Comparison of ENCODE assay signal across 10 cellular contexts in the genomic region with DNA sequence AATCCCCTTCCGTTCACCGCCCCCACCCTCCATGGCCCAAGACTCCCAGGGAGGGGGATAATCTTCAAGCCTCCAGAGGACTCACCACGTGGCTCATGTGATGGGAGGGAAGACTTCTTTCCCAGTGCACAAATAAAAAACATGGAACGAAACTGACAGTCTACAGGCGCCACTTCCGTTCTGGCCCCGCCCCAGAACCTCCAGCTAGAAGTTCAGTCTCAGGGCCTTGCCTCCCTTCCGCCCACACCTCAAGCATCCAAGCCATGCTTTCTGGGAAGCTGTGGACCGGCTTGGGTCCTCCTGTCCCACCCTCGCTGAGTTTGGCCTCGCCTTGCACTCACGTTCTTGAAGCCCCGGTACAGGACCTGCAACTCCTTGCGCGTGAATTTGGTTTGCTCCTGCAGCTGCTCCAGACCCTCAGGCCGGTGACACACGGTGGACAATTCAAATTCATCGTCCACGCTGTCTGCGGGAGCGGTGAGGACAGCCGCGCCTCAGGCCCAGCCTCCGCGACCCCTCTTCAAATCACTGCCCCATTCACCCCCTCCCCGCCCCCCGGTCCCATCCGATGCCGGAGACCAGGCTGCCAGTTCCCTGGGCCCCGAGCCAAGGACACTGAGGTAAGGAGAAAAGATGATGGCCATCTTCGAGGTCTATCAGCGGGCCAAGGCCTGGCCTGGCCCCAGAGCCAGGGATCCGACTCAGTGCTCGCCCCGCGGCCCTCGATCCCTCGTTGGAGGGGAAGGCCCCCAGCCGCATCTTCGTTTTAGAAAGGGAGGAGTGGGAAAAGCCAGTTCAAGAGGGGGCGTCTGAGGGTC. TPM values are rescaled to one million over a fixed set of nuclear protein-coding genes. Genes with fewer than 3 reads are reported as not detected.
DNase-seq lines count a peak whose midpoint lies in the region; ATAC-seq and TF ChIP-seq lines count a peak whose summit lies in the region.
"Had no signal": no experiment of that assay in that cellular context is flagged by ENCODE, and none has a peak within 500 bp of the region (broad histone marks: within the 10 kb centered on the region; RNA-seq: fewer than 3 reads in every experiment).

No MANE protein-coding gene starts in this region.

- POLR2A ChIA-PET in BJ (lab: Charles Lee) = interaction anchor here (0.6 to 1.2 kb wide), 2 partner anchors 11 to 321 kb away, joined by 11 read pairs; no protein-coding TSS in a partner anchor

- H3K36me3 ChIP-seq in BJ (ENCODE audit: control insufficient read depth, insufficient read depth, low read length) (peaks cover 3% of the 10 kb centered on the region), Loucy (ENCODE audit: insufficient read depth, low read length) (no peaks in the 10 kb centered on the region), gastroesophageal sphincter (peaks cover 0 to 10% of the 10 kb centered on the region in 2 donors), ovary (no peaks in the 10 kb centered on the region)

- peaks cover 7% of the 10 kb centered on the region for H3F3A ChIP-seq in Loucy (ENCODE audit: low read depth)

- peak overlapping the region; percentile 48 for H3K4me2 ChIP-seq in Loucy (ENCODE audit: low read depth, low read length, poor library complexity, severe bottlenecking)
- H3K4me2 ChIP-seq: PC-9 had no signal

- H3K9me3 ChIP-seq in Loucy (ENCODE audit: insufficient read depth, low read depth, low read length) (no peaks in the 10 kb centered on the region), gastroesophageal sphincter (no peaks in the 10 kb centered on the region), ovary (no peaks in the 10 kb centered on the region)

- TF ChIP-seq EP300 in gastroesophageal sphincter (IDR thresholded peaks at IDR 0.05) = no peak
- no peak for TF ChIP-seq EP300 in ovary (IDR thresholded peaks at IDR 0.05)

- ATAC-seq in gastroesophageal sphincter (no peak), HG02870 (IDR thresholded peaks at IDR 0.05; ENCODE audit: unreplicated experiment) (no peak), GM18519 (IDR thresholded peaks at IDR 0.05; ENCODE audit: low FRiP score, unreplicated experiment) (no peak), GM18520 (IDR thresholded peaks at IDR 0.05; ENCODE audit: unreplicated experiment) (no peak)

- DNase-seq in BJ (ENCODE audit: low read depth) = no peak
- peak; percentile 63 to 83 (median 67) for DNase-seq in ovary
- no peak for DNase-seq in cerebellar cortex (ENCODE audit: low spot score)
- DNase-seq: kidney glomerular epithelial cell, PC-9 had no signal

- H2AFZ ChIP-seq in Loucy (ENCODE audit: low read length) = no peak overlapping the region
- H2AFZ ChIP-seq: PC-9 had no signal

- H3K79me2 ChIP-seq in Loucy (ENCODE audit: insufficient read depth, low read length) = no peaks in the 10 kb centered on the region

- no peak for TF ChIP-seq CTCF in BJ (IDR thresholded peaks at IDR 0.05; ENCODE audit: insufficient read depth, low read depth, low read length)
- no peak for TF ChIP-seq CTCF in Loucy (conservative IDR thresholded peaks at IDR 0.05; ENCODE audit: low read length)
- no peak for TF ChIP-seq CTCF in gastroesophageal sphincter (IDR thresholded peaks at IDR 0.05)
- no peak for TF ChIP-seq CTCF in ovary (IDR thresholded peaks at IDR 0.05)

- TF ChIP-seq POLR2A in gastroesophageal sphincter (IDR thresholded peaks at IDR 0.05) = no peak
- no peak for TF ChIP-seq POLR2A in ovary (IDR thresholded peaks at IDR 0.05)

- H3K4me3 ChIP-seq in BJ (ENCODE audit: low read depth, low read length) (0 out of 2 replicates have a peak overlapping the region, but pooled peaks have one; percentile 5), Loucy (ENCODE audit: low read length, poor library complexity, severe bottlenecking) (no peak overlapping the region), gastroesophageal sphincter (peak overlapping the region in 1 of 2 donors; percentile 60), ovary (peak overlapping the region; percentile 41)
- H3K4me3 ChIP-seq: PC-9 had no signal

- CTCF ChIA-PET in BJ (lab: Yijun Ruan, JAX) = interaction anchor here (6.2 kb wide), 1 partner anchor 12 kb away, joined by 23 read pairs; no protein-coding TSS in a partner anchor

- intact Hi-C loops in ovary (cut with DNase I) = no loop called here

- no peak overlapping the region for H3K9ac ChIP-seq in Loucy (ENCODE audit: low read depth, low read length, poor library complexity, severe bottlenecking)

- H4K20me1 ChIP-seq in Loucy (ENCODE audit: insufficient read depth, low read length, poor library complexity, severe bottlenecking) = peaks cover 3% of the 10 kb centered on the region

- 65% methylated on average over 11 of the region's 41 CpGs; no CpG with 5 or more reads in 1 of the 2 donors for WGBS in gastroesophageal sphincter (ENCODE audit: low coverage in 1 of 2), 2 donors
- 24 to 35% (median 28%) methylated on average over 41 of the region's 41 CpGs for WGBS in ovary, 3 donors

- no peaks in the 10 kb centered on the region for H3K27me3 ChIP-seq in BJ (ENCODE audit: control insufficient read depth, insufficient read depth, low read length)
- H3K27me3 ChIP-seq in Loucy (ENCODE audit: insufficient read depth, low read length, poor library complexity, severe bottlenecking) = no peaks in the 10 kb centered on the region
- H3K27me3 ChIP-seq in gastroesophageal sphincter = no peaks in the 10 kb centered on the region
- H3K27me3 ChIP-seq in ovary = no peaks in the 10 kb centered on the region

- H3K4me1 ChIP-seq in Loucy (ENCODE audit: insufficient read depth, low read length, poor library complexity, severe bottlenecking) (peaks cover 19% of the 10 kb centered on the region), gastroesophageal sphincter (peaks cover 0 to 28% (median 12%) of the 10 kb centered on the region in 3 donors), ovary (ENCODE audit: insufficient read depth) (peaks cover 16% of the 10 kb centered on the region)

- peak overlapping the region in 3 of 4 donors; percentile 59 to 75 (median 62) for H3K27ac ChIP-seq in gastroesophageal sphincter
- H3K27ac ChIP-seq in ovary = peak overlapping the region; percentile 57 to 81
- H3K27ac ChIP-seq: PC-9 had no signal

- no peaks in the 10 kb centered on the region for H3K9me2 ChIP-seq in Loucy (replicated peaks; ENCODE audit: low read depth, low read length)

RNA-seq across cellular contexts. Expression of a gene that starts 10.7 kb away (rescaled TPM):
- polyA plus RNA-seq in BJ (2011; rRNA removed) = 25.6 and 52.3 TPM in 2 replicates
- 21.2 and 27.0 TPM in 2 replicates for polyA minus RNA-seq in BJ (2011; rRNA and poly(A)+ RNA removed)
- total RNA-seq in gastroesophageal sphincter = 100 to 1,000 TPM in 2 of 4 donors, 10 to 100 TPM in 2; 92.5 to 163 (median 115) TPM
- 100 to 1,000 TPM in 5 of 7 donors, 10 to 100 TPM in 2; 85.3 to 134 (median 103) TPM for total RNA-seq in ovary
- 10 to 100 TPM; 58.9 to 83.7 TPM for polyA plus RNA-seq in ovary

RNA-seq across cellular contexts. Expression of a gene that starts 14.7 kb away (rescaled TPM):
- 0.38 and 0.43 TPM in 2 replicates for polyA plus RNA-seq in BJ (2011; rRNA removed)
- 0.41 and 0.52 TPM in 2 replicates for polyA minus RNA-seq in BJ (2011; rRNA and poly(A)+ RNA removed)
- total RNA-seq in gastroesophageal sphincter = 1 to 10 TPM in 1 of 4 donors, under 1 TPM in 2, not detected in 1; 0.78 to 2.4 (median 0.89) TPM
- total RNA-seq in ovary = 1 to 10 TPM; 1.8 to 8.9 (median 6.8) TPM
- polyA plus RNA-seq in ovary = 1 to 10 TPM; 3.6 to 3.7 TPM

RNA-seq across cellular contexts. Expression of a gene that starts 45.7 kb away (rescaled TPM):
- polyA plus RNA-seq in BJ (2011; rRNA removed) = 31.8 and 35.6 TPM in 2 replicates
- polyA minus RNA-seq in BJ (2011; rRNA and poly(A)+ RNA removed) = 16.1 and 32.7 TPM in 2 replicates
- 10 to 100 TPM; 11.4 to 28.2 (median 21.8) TPM for total RNA-seq in gastroesophageal sphincter
- 10 to 100 TPM; 23.1 to 64.8 (median 32.1) TPM for total RNA-seq in ovary
- 10 to 100 TPM; 11.0 to 41.5 TPM for polyA plus RNA-seq in ovary

RNA-seq across cellular contexts. Expression of a gene that starts 53.0 kb away (rescaled TPM):
- polyA plus RNA-seq in BJ (2011; rRNA removed) = not detected in 2 replicates
- not detected in 2 replicates for polyA minus RNA-seq in BJ (2011; rRNA and poly(A)+ RNA removed)
- total RNA-seq in gastroesophageal sphincter = not detected
- not detected for total RNA-seq in ovary
- polyA plus RNA-seq in ovary = not detected
- total RNA-seq: PC-9 had no signal

Comparison
In these comparisons a context has a peak if more than half of its experiments do, and no peak if none do; other contexts are left out.
1. DNase-seq: peak in ovary (5 of 5); none in BJ (single experiment) and cerebellar cortex (single experiment).